1 cellular context compared by ENCODE assay signal in the genomic region with DNA sequence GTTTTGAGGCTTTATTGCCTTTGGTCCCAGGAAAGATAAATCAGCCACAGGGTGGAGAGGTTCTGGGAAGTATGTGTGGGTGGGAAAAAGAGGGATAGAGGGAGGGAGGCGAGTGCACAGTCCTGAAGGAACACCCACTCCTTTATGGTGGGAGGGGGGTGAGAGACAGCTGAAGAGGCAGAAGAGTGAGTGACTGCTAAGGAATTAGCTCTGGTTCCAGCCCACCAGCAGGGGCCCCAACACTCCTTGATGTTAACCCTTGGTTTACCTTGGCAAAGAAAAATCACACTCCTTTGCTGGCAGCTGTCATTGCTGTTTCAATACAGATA.
TF ChIP-seq lines count a peak whose summit lies in the region.

No MANE protein-coding gene starts in this region.

TF ChIP-seq in HepG2, 621 proteins besides CTCF, POLR2A, EP300 and RAD21:
- TF ChIP-seq, protein P1, sequence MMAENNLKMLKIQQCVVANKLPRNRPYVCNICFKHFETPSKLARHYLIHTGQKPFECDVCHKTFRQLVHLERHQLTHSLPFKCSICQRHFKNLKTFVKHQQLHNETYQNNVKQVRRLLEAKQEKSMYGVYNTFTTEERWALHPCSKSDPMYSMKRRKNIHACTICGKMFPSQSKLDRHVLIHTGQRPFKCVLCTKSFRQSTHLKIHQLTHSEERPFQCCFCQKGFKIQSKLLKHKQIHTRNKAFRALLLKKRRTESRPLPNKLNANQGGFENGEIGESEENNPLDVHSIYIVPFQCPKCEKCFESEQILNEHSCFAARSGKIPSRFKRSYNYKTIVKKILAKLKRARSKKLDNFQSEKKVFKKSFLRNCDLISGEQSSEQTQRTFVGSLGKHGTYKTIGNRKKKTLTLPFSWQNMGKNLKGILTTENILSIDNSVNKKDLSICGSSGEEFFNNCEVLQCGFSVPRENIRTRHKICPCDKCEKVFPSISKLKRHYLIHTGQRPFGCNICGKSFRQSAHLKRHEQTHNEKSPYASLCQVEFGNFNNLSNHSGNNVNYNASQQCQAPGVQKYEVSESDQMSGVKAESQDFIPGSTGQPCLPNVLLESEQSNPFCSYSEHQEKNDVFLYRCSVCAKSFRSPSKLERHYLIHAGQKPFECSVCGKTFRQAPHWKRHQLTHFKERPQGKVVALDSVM (CRISPR knock-in tag; IDR thresholded peaks at IDR 0.05): no peak
- TF ChIP-seq HMG20A (CRISPR knock-in tag; IDR thresholded peaks at IDR 0.05; ENCODE audit: borderline replicate concordance) (no peak), TCF12 (IDR thresholded peaks at IDR 0.05) (no peak), TCF12 (CRISPR knock-in tag; IDR thresholded peaks at IDR 0.05) (no peak), AGO2 (optimal IDR thresholded peaks at IDR 0.05; ENCODE audit: low read depth, low read length) (no peak), MTA3 (CRISPR knock-in tag; IDR thresholded peaks at IDR 0.05) (no peak)
